Comparison of ENCODE assay signal across 21 cellular contexts in the genomic region with DNA sequence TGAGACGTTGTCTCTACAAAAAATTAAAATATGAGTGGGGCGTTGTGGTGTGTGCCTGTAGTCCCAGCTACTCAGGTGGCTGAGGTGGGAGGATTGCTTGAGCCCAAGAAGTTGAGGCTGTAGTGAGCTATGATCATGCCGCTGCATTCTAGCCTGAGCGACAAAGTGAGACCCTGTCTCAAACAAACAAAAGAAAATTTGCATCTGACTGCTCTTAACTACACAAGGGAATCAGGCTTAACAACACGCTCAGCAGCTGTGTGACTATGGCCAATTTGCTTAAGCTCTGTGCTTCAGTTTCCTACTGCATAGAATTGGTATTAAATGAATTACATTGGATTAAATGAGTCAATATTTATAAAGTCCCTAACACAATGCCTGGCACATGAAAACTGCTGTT. TPM values are rescaled to one million over a fixed set of nuclear protein-coding genes. Genes with fewer than 3 reads are reported as not detected.
DNase-seq lines count a peak whose midpoint lies in the region; ATAC-seq and TF ChIP-seq lines count a peak whose summit lies in the region.
"Had no signal": no experiment of that assay in that cellular context is flagged by ENCODE, and none has a peak within 500 bp of the region (broad histone marks: within the 10 kb centered on the region; RNA-seq: fewer than 3 reads in every experiment).

No MANE protein-coding gene starts in this region.

- H3K27ac Mint-ChIP-seq in activated T-cell treated with anti-CD3 and anti-CD28 coated beads, Interleukin-2, amount 50 U/mL, for 24 hours: peak overlapping the region; percentile 24
- no peak overlapping the region for H3K27ac Mint-ChIP-seq in progenitor cell of endocrine pancreas

- peaks cover 3% of the 10 kb centered on the region for H3K36me3 ChIP-seq in NT2/D1 (ENCODE audit: insufficient read depth, insufficient read length, low read length)

- H3K9me3 Mint-ChIP-seq in activated T-cell treated with anti-CD3 and anti-CD28 coated beads, Interleukin-2, amount 50 U/mL, for 24 hours: no peaks in the 10 kb centered on the region
- H3K9me3 Mint-ChIP-seq in progenitor cell of endocrine pancreas (ENCODE audit: low read depth): no peaks in the 10 kb centered on the region
- H3K9me3 Mint-ChIP-seq: CD8-positive, alpha-beta T cell had no signal

- no peak overlapping the region for H3K4me3 ChIP-seq in NT2/D1 (ENCODE audit: insufficient read length, low read depth)

- intact Hi-C loops in sciatic nerve (cut with DNase I): no loop called here

- no peaks in the 10 kb centered on the region for H3K9me3 ChIP-seq in NT2/D1 (ENCODE audit: insufficient read depth, low read length)

- no peaks in the 10 kb centered on the region for H3K27me3 Mint-ChIP-seq in activated T-cell treated with anti-CD3 and anti-CD28 coated beads, Interleukin-2, amount 50 U/mL, for 24 hours
- H3K27me3 Mint-ChIP-seq in progenitor cell of endocrine pancreas: no peaks in the 10 kb centered on the region

- ATAC-seq in esophagus mucosa (peak; percentile 40), sciatic nerve (no peak), HG02571 (IDR thresholded peaks at IDR 0.05; ENCODE audit: unreplicated experiment) (no peak)
- ATAC-seq: CD8-positive, alpha-beta T cell had no signal

- H3K27me3 ChIP-seq in NT2/D1 (ENCODE audit: insufficient read depth, insufficient read length): no peaks in the 10 kb centered on the region

- H3K4me3 Mint-ChIP-seq in activated T-cell treated with anti-CD3 and anti-CD28 coated beads, Interleukin-2, amount 50 U/mL, for 24 hours: no peak overlapping the region
- H3K4me3 Mint-ChIP-seq in progenitor cell of endocrine pancreas (ENCODE audit: low read depth): no peak overlapping the region
- H3K4me3 Mint-ChIP-seq: CD8-positive, alpha-beta T cell had no signal

- no peak overlapping the region for H3K9ac ChIP-seq in NT2/D1 (ENCODE audit: insufficient read length, low read depth)

- H3K4me1 ChIP-seq in NT2/D1 (ENCODE audit: insufficient read depth, insufficient read length): no peaks in the 10 kb centered on the region

- TF ChIP-seq CTCF in progenitor cell of endocrine pancreas (IDR thresholded peaks at IDR 0.05; ENCODE audit: unreplicated experiment): no peak

- H3K36me3 Mint-ChIP-seq in activated T-cell treated with anti-CD3 and anti-CD28 coated beads, Interleukin-2, amount 50 U/mL, for 24 hours (ENCODE audit: low read depth): peaks cover 71% of the 10 kb centered on the region
- peaks cover 4% of the 10 kb centered on the region for H3K36me3 Mint-ChIP-seq in progenitor cell of endocrine pancreas (ENCODE audit: insufficient read depth)

- peaks cover 10% of the 10 kb centered on the region for H3K4me1 Mint-ChIP-seq in activated T-cell treated with anti-CD3 and anti-CD28 coated beads, Interleukin-2, amount 50 U/mL, for 24 hours (ENCODE audit: low read depth)
- H3K4me1 Mint-ChIP-seq in progenitor cell of endocrine pancreas (ENCODE audit: low read depth): no peaks in the 10 kb centered on the region

- DNase-seq in activated T-cell treated with anti-CD3 and anti-CD28 coated beads, Interleukin-2, amount 50 U/mL, for 24 hours: no peak
- no peak for DNase-seq in activated T-cell treated with anti-CD3 and anti-CD28 coated beads, Interleukin-2, amount 50 U/mL, for 1 hour
- DNase-seq in NT2/D1 (ENCODE audit: low read depth, low spot score): peak; percentile 67
- peak; percentile 2 for DNase-seq in sciatic nerve (ENCODE audit: low spot score)
- no peak for DNase-seq in NCI-H1694 (lab: John Stamatoyannopoulos, UW)
- DNase-seq in progenitor cell of endocrine pancreas (ENCODE audit: low spot score, unreplicated experiment): no peak
- DNase-seq: AML-193; C1 segment of cervical spinal cord; CD8-positive, alpha-beta T cell; DND-41; H7; MM.1S; NCI-H1048; NCI-H1436; NCI-H1930; NCI-H510A; NCI-H774; Right ventricle myocardium superior had no signal

RNA-seq across cellular contexts. Expression of a gene that starts 24.3 kb away (rescaled TPM):
- total RNA-seq in esophagus mucosa: 48.1 TPM
- 23.0 TPM for total RNA-seq in sciatic nerve
- total RNA-seq in progenitor cell of endocrine pancreas: 22.0 and 22.5 TPM in 2 replicates

RNA-seq across cellular contexts. Expression of a gene that starts 47.2 kb away (rescaled TPM):
- total RNA-seq in esophagus mucosa: 0.16 TPM
- 5.3 TPM for total RNA-seq in sciatic nerve
- 1.3 and 1.4 TPM in 2 replicates for total RNA-seq in progenitor cell of endocrine pancreas
- total RNA-seq: A172 had no signal

Comparison
In these comparisons a context has a peak if more than half of its experiments do, and no peak if none do; other contexts are left out.
1. DNase-seq: peak in NT2/D1 (single experiment) and sciatic nerve (single experiment); none in activated T-cell treated with anti-CD3 and anti-CD28 coated beads, Interleukin-2, amount 50 U/mL, for 24 hours (single experiment), activated T-cell treated with anti-CD3 and anti-CD28 coated beads, Interleukin-2, amount 50 U/mL, for 1 hour (single experiment), NCI-H1694 (single experiment) and progenitor cell of endocrine pancreas (single experiment).